In genomic region chr2:28354920-28355520, GRCh38 we compare ENCODE assay signal across 13 cellular contexts. TPM values are rescaled to one million over a fixed set of nuclear protein-coding genes. Genes with fewer than 3 reads are reported as not detected.
DNase-seq lines count a peak whose midpoint lies in the region; ATAC-seq and TF ChIP-seq lines count a peak whose summit lies in the region.
"Had no signal": no experiment of that assay in that cellular context is flagged by ENCODE, and none has a peak within 500 bp of the region (broad histone marks: within the 10 kb centered on the region; RNA-seq: fewer than 3 reads in every experiment).

No MANE protein-coding gene starts in this region.

- H3K9me3 Mint-ChIP-seq in T-helper 2 cell treated with Interferon-gamma antibody and Interleukin-4, amounts not matched to agents 5 μg/mL and 100 μg/mL, for 36 hours: no peaks in the 10 kb centered on the region
- H3K9me3 Mint-ChIP-seq in natural killer cell treated with Interleukin-12 subunit alpha and Interleukin-12 subunit beta and Interleukin-15 and Interleukin-18, amount 100 ng/mL, for 72 hours: no peaks in the 10 kb centered on the region
- H3K9me3 Mint-ChIP-seq: activated naive CD4-positive, alpha-beta T cell treated with anti-CD3 and anti-CD28 coated beads, Interleukin-2, amount 50 U/mL, for 24 hours; type B pancreatic cell had no signal

- no peaks in the 10 kb centered on the region for H3K36me3 Mint-ChIP-seq in T-helper 2 cell treated with Interferon-gamma antibody and Interleukin-4, amounts not matched to agents 5 μg/mL and 100 μg/mL, for 36 hours (ENCODE audit: low read depth)
- no peaks in the 10 kb centered on the region for H3K36me3 Mint-ChIP-seq in natural killer cell treated with Interleukin-12 subunit alpha and Interleukin-12 subunit beta and Interleukin-15 and Interleukin-18, amount 100 ng/mL, for 72 hours
- H3K36me3 Mint-ChIP-seq: activated naive CD4-positive, alpha-beta T cell treated with anti-CD3 and anti-CD28 coated beads, Interleukin-2, amount 50 U/mL, for 24 hours; type B pancreatic cell had no signal

- no peak for ATAC-seq in natural killer cell treated with Interleukin-12 subunit alpha and Interleukin-12 subunit beta and Interleukin-15 and Interleukin-18, amount 100 ng/mL, for 72 hours
- no peak for ATAC-seq in GM19324 (IDR thresholded peaks at IDR 0.05; ENCODE audit: low FRiP score, unreplicated experiment)
- no peak for ATAC-seq in GM18502 (IDR thresholded peaks at IDR 0.05; ENCODE audit: poor library complexity, unreplicated experiment)

- TF ChIP-seq POLR2A in adrenal gland (IDR thresholded peaks at IDR 0.05) (no peak), testis (IDR thresholded peaks at IDR 0.05) (no peak)

- intact Hi-C loops in adrenal gland (cut with DNase I): no loop called here
- intact Hi-C loops in testis (cut with DNase I; ENCODE audit: low total_unique reads): no loop called here

- H3K36me3 ChIP-seq in adrenal gland (replicated peaks in 1 of 2): no peaks in the 10 kb centered on the region
- H3K36me3 ChIP-seq in testis (ENCODE audit: low read depth, missing control alignments): no peaks in the 10 kb centered on the region

- H3K27me3 ChIP-seq in adrenal gland (no peaks in the 10 kb centered on the region), testis (no peaks in the 10 kb centered on the region)

- TF ChIP-seq CTCF in adrenal gland (IDR thresholded peaks at IDR 0.05) (no peak), testis (IDR thresholded peaks at IDR 0.05) (no peak)

- H3K4me1 ChIP-seq in adrenal gland (replicated peaks in 1 of 2) (peaks cover 14 to 17% of the 10 kb centered on the region in 2 donors), testis (peaks cover 19% of the 10 kb centered on the region)

- H3K9me3 ChIP-seq in adrenal gland (replicated peaks in 1 of 3): no peaks in the 10 kb centered on the region
- H3K9me3 ChIP-seq in testis: no peaks in the 10 kb centered on the region
- H3K9me3 ChIP-seq: A549 had no signal

- DNase-seq in T-helper 2 cell treated with Interferon-gamma antibody and Interleukin-4, amounts not matched to agents 5 μg/mL and 100 μg/mL, for 36 hours (ENCODE audit: low spot score): no peak
- DNase-seq in T-helper 2 cell (no peak), adrenal gland (no peak), testis (no peak)
- peak; percentile 42 for DNase-seq in natural killer cell treated with Interleukin-12 subunit alpha and Interleukin-12 subunit beta and Interleukin-15 and Interleukin-18, amount 100 ng/mL, for 72 hours (ENCODE audit: low spot score)
- no peak for DNase-seq in effector CD8-positive, alpha-beta T cell (lab: John Stamatoyannopoulos, UW)
- DNase-seq: midbrain, NCI-H2171 had no signal

- H3K27ac ChIP-seq in adrenal gland (peak overlapping the region in 3 of 5 donors; percentile 61 to 87 (median 86)), testis (peak overlapping the region; percentile 83 to 84)

- 90 to 97% (median 97%) methylated on average over 9 to 10 of the region's 10 CpGs for WGBS in adrenal gland, 4 donors
- 91 to 95% methylated on average over 10 of the region's 10 CpGs for WGBS in testis, 2 donors

- no peak overlapping the region for H3K4me3 ChIP-seq in adrenal gland
- no peak overlapping the region for H3K4me3 ChIP-seq in testis
- H3K4me3 ChIP-seq: A549 had no signal

- H3K27ac Mint-ChIP-seq in T-helper 2 cell treated with Interferon-gamma antibody and Interleukin-4, amounts not matched to agents 5 μg/mL and 100 μg/mL, for 36 hours: peak overlapping the region; percentile 15
- peak overlapping the region in 1 of 2 donors; percentile 69 for H3K27ac Mint-ChIP-seq in natural killer cell treated with Interleukin-12 subunit alpha and Interleukin-12 subunit beta and Interleukin-15 and Interleukin-18, amount 100 ng/mL, for 72 hours
- H3K27ac Mint-ChIP-seq: activated naive CD4-positive, alpha-beta T cell treated with anti-CD3 and anti-CD28 coated beads, Interleukin-2, amount 50 U/mL, for 24 hours; type B pancreatic cell had no signal

- H3K4me3 Mint-ChIP-seq in T-helper 2 cell treated with Interferon-gamma antibody and Interleukin-4, amounts not matched to agents 5 μg/mL and 100 μg/mL, for 36 hours: no peak overlapping the region
- H3K4me3 Mint-ChIP-seq in natural killer cell treated with Interleukin-12 subunit alpha and Interleukin-12 subunit beta and Interleukin-15 and Interleukin-18, amount 100 ng/mL, for 72 hours: no peak overlapping the region
- H3K4me3 Mint-ChIP-seq: activated naive CD4-positive, alpha-beta T cell treated with anti-CD3 and anti-CD28 coated beads, Interleukin-2, amount 50 U/mL, for 24 hours; type B pancreatic cell had no signal

- H3K27me3 Mint-ChIP-seq in T-helper 2 cell treated with Interferon-gamma antibody and Interleukin-4, amounts not matched to agents 5 μg/mL and 100 μg/mL, for 36 hours (ENCODE audit: low read depth): no peaks in the 10 kb centered on the region
- no peaks in the 10 kb centered on the region for H3K27me3 Mint-ChIP-seq in natural killer cell treated with Interleukin-12 subunit alpha and Interleukin-12 subunit beta and Interleukin-15 and Interleukin-18, amount 100 ng/mL, for 72 hours
- H3K27me3 Mint-ChIP-seq: activated naive CD4-positive, alpha-beta T cell treated with anti-CD3 and anti-CD28 coated beads, Interleukin-2, amount 50 U/mL, for 24 hours; type B pancreatic cell had no signal

- H3K4me1 Mint-ChIP-seq in T-helper 2 cell treated with Interferon-gamma antibody and Interleukin-4, amounts not matched to agents 5 μg/mL and 100 μg/mL, for 36 hours (ENCODE audit: low read depth): peaks cover 23% of the 10 kb centered on the region
- peaks cover 15 to 26% of the 10 kb centered on the region in 2 donors for H3K4me1 Mint-ChIP-seq in natural killer cell treated with Interleukin-12 subunit alpha and Interleukin-12 subunit beta and Interleukin-15 and Interleukin-18, amount 100 ng/mL, for 72 hours (ENCODE audit: low read depth in 2 of 2)

RNA-seq across cellular contexts. Expression of gene FOSL2, which starts 37.6 kb away (rescaled TPM):
- total RNA-seq in adrenal gland (100 to 1,000 TPM; 392 to 760 (median 431) TPM), testis (10 to 100 TPM; 24.3 to 39.7 TPM)
- polyA plus RNA-seq in adrenal gland (100 to 1,000 TPM in 1 of 3 donors, 10 to 100 TPM in 2; 83.3 to 143 (median 92.8) TPM), testis (ENCODE audit: insufficient read depth, low read depth, low replicate concordance) (14.1 TPM)
- 10 to 100 TPM; 44.5 to 52.5 TPM for total RNA-seq in natural killer cell treated with Interleukin-12 subunit alpha and Interleukin-12 subunit beta and Interleukin-15 and Interleukin-18, amount 100 ng/mL, for 72 hours

Comparison
In these comparisons a context has a peak if more than half of its experiments do, and no peak if none do; other contexts are left out.
1. RNA of gene FOSL2, which starts 37.6 kb away (total RNA-seq): 392 to 760 TPM in adrenal gland; 44.5 to 52.5 TPM in natural killer cell treated with Interleukin-12 subunit alpha and Interleukin-12 subunit beta and Interleukin-15 and Interleukin-18, amount 100 ng/mL, for 72 hours and 24.3 to 39.7 TPM in testis; every median in the first group is over 4 times any median in the second.